12 cellular contexts compared by ENCODE assay signal in genomic region chr3:128178782-128179473, GRCh38. TPM values are rescaled to one million over a fixed set of nuclear protein-coding genes. Genes with fewer than 3 reads are reported as not detected.
A peak's percentile ranks its signal among the peaks of the same experiment; 100 is the strongest.
DNase-seq lines count a peak whose midpoint lies in the region; ATAC-seq, FAIRE-seq and TF ChIP-seq lines count a peak whose summit lies in the region.
"Had no signal": no experiment of that assay in that cellular context is flagged by ENCODE, and none has a peak within 500 bp of the region (broad histone marks: within the 10 kb centered on the region; RNA-seq: fewer than 3 reads in every experiment).

No MANE protein-coding gene starts in this region.

- H3K9me3 ChIP-seq in kidney (ENCODE audit: control insufficient read depth in 1 of 2, low read length in 2 of 2) = no peaks in the 10 kb centered on the region
- H3K9me3 ChIP-seq: A549 had no signal

- peak overlapping the region; percentile 45 for H3K4me3 ChIP-seq in WI38 (ENCODE audit: low read depth, low read length)
- H3K4me3 ChIP-seq in kidney (ENCODE audit: low read length in 2 of 2) = peak overlapping the region; percentile 16 to 18
- H3K4me3 ChIP-seq: A549 had no signal

- no peak overlapping the region for H3K27ac ChIP-seq in kidney (ENCODE audit: low read depth in 2 of 2, low read length in 2 of 2)
- H3K27ac ChIP-seq: A549 had no signal

- H3K4me1 ChIP-seq in kidney (ENCODE audit: control insufficient read depth in 1 of 2, insufficient read depth in 1 of 2, low read depth in 1 of 2, low read length in 2 of 2) = peaks cover 0 to 4% of the 10 kb centered on the region in 2 donors
- H3K4me1 ChIP-seq: A549 had no signal

- no peak overlapping the region for H3K9ac ChIP-seq in kidney (ENCODE audit: low read length in 2 of 2)

- no peaks in the 10 kb centered on the region for H3K36me3 ChIP-seq in kidney (ENCODE audit: control insufficient read depth in 1 of 2, insufficient read depth in 2 of 2, low read length in 2 of 2)

- no peak for FAIRE-seq in kidney (lab: Jason Lieb, UNC)
- FAIRE-seq: A549 had no signal

- TF ChIP-seq CTCF in WI38 (IDR thresholded peaks at IDR 0.05; ENCODE audit: low read depth, low read length) = no peak
- TF ChIP-seq CTCF in kidney (IDR thresholded peaks at IDR 0.05; ENCODE audit: borderline replicate concordance, extremely low read depth, insufficient read depth) = no peak

- DNase-seq in NCI-H2029 (lab: John Stamatoyannopoulos, UW) (peak; percentile 13), NCI-H2029 treated with DMSO at 0.1 percent for 48 hours (lab: John Stamatoyannopoulos, UW) (no peak), kidney (no peak), sciatic nerve (ENCODE audit: low spot score) (no peak), occipital lobe (lab: John Stamatoyannopoulos, UW) (no peak)
- no peak for DNase-seq in effector CD8-positive, alpha-beta T cell (lab: John Stamatoyannopoulos, UW)
- DNase-seq: activated effector memory CD4-positive, alpha-beta T cell treated with anti-CD3 and anti-CD28 coated beads, Interleukin-2, amount 50 U/mL, for 16 hours; hippocampal formation; KBM-7 had no signal

- peak; percentile 48 for ATAC-seq in sciatic nerve
- no peak for ATAC-seq in GM18520 (IDR thresholded peaks at IDR 0.05; ENCODE audit: unreplicated experiment)
- ATAC-seq: A549 had no signal

- intact Hi-C loops in kidney (cut with DNase I) (loop anchor here (10.0 kb wide), 1 partner anchor 316 kb away; the partner anchor contains the start of gene GATA2), sciatic nerve (cut with DNase I) (no loop called here)

RNA-seq across cellular contexts. Expression of gene EEFSEC, which starts 25.6 kb away (rescaled TPM):
- total RNA-seq in kidney = 15.2 TPM
- 23.2 TPM for polyA plus RNA-seq in kidney (ENCODE audit: insufficient read depth, low read depth, low replicate concordance)
- 14.8 TPM for total RNA-seq in sciatic nerve
- 5.1 TPM for total RNA-seq in occipital lobe

RNA-seq across cellular contexts. Expression of gene RUVBL1, which starts 55.3 kb away (rescaled TPM):
- total RNA-seq in kidney (32.7 TPM), sciatic nerve (26.7 TPM), occipital lobe (38.5 TPM)
- polyA plus RNA-seq in kidney (ENCODE audit: insufficient read depth, low read depth, low replicate concordance) = 41.9 TPM
